In genomic region chr12:14810953-14811483, GRCh38 we compare ENCODE assay signal across 8 cellular contexts. TPM values are rescaled to one million over a fixed set of nuclear protein-coding genes. Genes with fewer than 3 reads are reported as not detected.
DNase-seq lines count a peak whose midpoint lies in the region; ATAC-seq and TF ChIP-seq lines count a peak whose summit lies in the region.

No MANE protein-coding gene starts in this region.

- CTCF ChIA-PET in PC-3 (lab: Charles Lee), result interaction anchor here (0.5 kb wide), 1 partner anchor 14 kb away, joined by 4 read pairs; no protein-coding TSS in a partner anchor

- H3K36me3 ChIP-seq in PC-3 (ENCODE audit: low read depth, low read length), result no peaks in the 10 kb centered on the region

- POLR2A ChIA-PET in PC-3 (lab: Charles Lee; ENCODE audit: unreplicated experiment), result no interaction called here

- H3K27ac ChIP-seq in PC-3 (ENCODE audit: low read length), result no peak overlapping the region
- no peak overlapping the region for H3K27ac ChIP-seq in coronary artery

- no peaks in the 10 kb centered on the region for H3K27me3 ChIP-seq in PC-3 (ENCODE audit: low read length)

- H3K27me3 Mint-ChIP-seq in stimulated activated naive CD8-positive, alpha-beta T cell treated with anti-CD3 and anti-CD28 coated beads, Interleukin-15, amount 100 ng/mL, for 72 hours, result no peaks in the 10 kb centered on the region

- H3F3A ChIP-seq in PC-3 (ENCODE audit: low read length, unreplicated experiment), result no peaks in the 10 kb centered on the region

- no peak overlapping the region for H3K4me3 ChIP-seq in PC-3 (ENCODE audit: low read length)
- H3K4me3 ChIP-seq in fibroblast of pulmonary artery (replicated peaks; ENCODE audit: low read depth, low read length), result no peak overlapping the region
- no peak overlapping the region for H3K4me3 ChIP-seq in coronary artery

- BruUV-seq in PC-3 (replicated peaks; lab: Mats Ljungman, UMichigan), result no TSS peak

- H3K4me2 ChIP-seq in PC-3 (ENCODE audit: low read length), result no peak overlapping the region

- H3K9me3 ChIP-seq in PC-3 (ENCODE audit: low read length), result no peaks in the 10 kb centered on the region

- no peak overlapping the region for H2AFZ ChIP-seq in PC-3 (ENCODE audit: low read length)

- H3K27ac Mint-ChIP-seq in stimulated activated naive CD8-positive, alpha-beta T cell treated with anti-CD3 and anti-CD28 coated beads, Interleukin-15, amount 100 ng/mL, for 72 hours, result no peak overlapping the region

- no peak overlapping the region for H3K9ac ChIP-seq in PC-3 (ENCODE audit: low read length)

- H3K4me1 Mint-ChIP-seq in stimulated activated naive CD8-positive, alpha-beta T cell treated with anti-CD3 and anti-CD28 coated beads, Interleukin-15, amount 100 ng/mL, for 72 hours, result peaks cover 17% of the 10 kb centered on the region

- H3K4me1 ChIP-seq in PC-3 (ENCODE audit: insufficient read depth, low read length), result no peaks in the 10 kb centered on the region

- H3K9me3 Mint-ChIP-seq in stimulated activated naive CD8-positive, alpha-beta T cell treated with anti-CD3 and anti-CD28 coated beads, Interleukin-15, amount 100 ng/mL, for 72 hours, result no peaks in the 10 kb centered on the region

- intact Hi-C loops in PC-3 (cut with micrococcal nuclease), result loop anchor here (1.0 to 5.0 kb wide), 3 partner anchors 34 to 411 kb away; partner anchors contain the start of gene RERG

- peak; percentile 46 for ATAC-seq in stimulated activated naive CD8-positive, alpha-beta T cell treated with anti-CD3 and anti-CD28 coated beads, Interleukin-15, Interleukin-2, amounts not matched to agents 100 U/mL and 50 U/mL, for 24 hours
- no peak for ATAC-seq in stimulated activated naive CD8-positive, alpha-beta T cell treated with anti-CD3 and anti-CD28 coated beads, Interleukin-15, amount 100 ng/mL, for 72 hours
- ATAC-seq in PC-3 (peak; percentile 87), GM21447 (IDR thresholded peaks at IDR 0.05; ENCODE audit: unreplicated experiment) (no peak), GM19328 (IDR thresholded peaks at IDR 0.05; ENCODE audit: unreplicated experiment) (no peak)

- no peak for DNase-seq in stimulated activated naive CD8-positive, alpha-beta T cell treated with anti-CD3 and anti-CD28 coated beads, Interleukin-15, Interleukin-2, amounts not matched to agents 100 U/mL and 50 U/mL, for 24 hours
- DNase-seq in stimulated activated naive CD8-positive, alpha-beta T cell treated with anti-CD3 and anti-CD28 coated beads, Interleukin-15, amount 100 ng/mL, for 72 hours, result no peak
- DNase-seq in PC-3, result peak; percentile 61
- peak; percentile 62 for DNase-seq in fibroblast of pulmonary artery (ENCODE audit: low read depth)
- no peak for DNase-seq in NK-92 (lab: John Stamatoyannopoulos, UW; ENCODE audit: unreplicated experiment)
- no peak for DNase-seq in coronary artery (ENCODE audit: low spot score)

- H3K79me2 ChIP-seq in PC-3 (ENCODE audit: low read length), result no peaks in the 10 kb centered on the region

- no peaks in the 10 kb centered on the region for H3K9me2 ChIP-seq in PC-3 (replicated peaks; ENCODE audit: low read length)

- TF ChIP-seq CTCF in PC-3 (conservative IDR thresholded peaks at IDR 0.05; ENCODE audit: low read depth, low read length) (peak; percentile 77), fibroblast of pulmonary artery (IDR thresholded peaks at IDR 0.05; ENCODE audit: low read length, missing control alignments) (peak; percentile 71), coronary artery (IDR thresholded peaks at IDR 0.05) (no peak)

- peak overlapping the region in 1 of 2 donors; percentile 27 for H3K4me3 Mint-ChIP-seq in stimulated activated naive CD8-positive, alpha-beta T cell treated with anti-CD3 and anti-CD28 coated beads, Interleukin-15, amount 100 ng/mL, for 72 hours

- H4K20me1 ChIP-seq in PC-3 (ENCODE audit: low read length), result no peaks in the 10 kb centered on the region

RNA-seq across cellular contexts. Expression of gene SMCO3, which starts 3.0 kb away (rescaled TPM):
- not detected in 2 replicates for total RNA-seq in PC-3 (2014; rRNA removed)

RNA-seq across cellular contexts. Expression of gene C12orf60, which starts 7.5 kb away (rescaled TPM):
- 0.29 and 0.47 TPM in 2 replicates for total RNA-seq in PC-3 (2014; rRNA removed)

RNA-seq across cellular contexts. Expression of gene WBP11, which starts 7.7 kb away (rescaled TPM):
- total RNA-seq in PC-3 (2014; rRNA removed), result 20.0 and 21.4 TPM in 2 replicates

RNA-seq across cellular contexts. Expression of gene ART4, which starts 32.3 kb away (rescaled TPM):
- total RNA-seq in PC-3 (2014; rRNA removed), result not detected in 2 replicates

Comparison
In these comparisons a context has a peak if more than half of its experiments do, and no peak if none do; other contexts are left out.
1. ATAC-seq: peak in stimulated activated naive CD8-positive, alpha-beta T cell treated with anti-CD3 and anti-CD28 coated beads, Interleukin-15, Interleukin-2, amounts not matched to agents 100 U/mL and 50 U/mL, for 24 hours (single experiment) and PC-3 (single experiment); none in stimulated activated naive CD8-positive, alpha-beta T cell treated with anti-CD3 and anti-CD28 coated beads, Interleukin-15, amount 100 ng/mL, for 72 hours (single experiment), GM21447 (single experiment) and GM19328 (single experiment).
2. DNase-seq: peak in PC-3 (single experiment) and fibroblast of pulmonary artery (single experiment); none in stimulated activated naive CD8-positive, alpha-beta T cell treated with anti-CD3 and anti-CD28 coated beads, Interleukin-15, Interleukin-2, amounts not matched to agents 100 U/mL and 50 U/mL, for 24 hours (single experiment), stimulated activated naive CD8-positive, alpha-beta T cell treated with anti-CD3 and anti-CD28 coated beads, Interleukin-15, amount 100 ng/mL, for 72 hours (0 of 2), NK-92 (single experiment) and coronary artery (single experiment).